14 cellular contexts compared by ENCODE assay signal in genomic region chr5:55036477-55036876, GRCh38. TPM values are rescaled to one million over a fixed set of nuclear protein-coding genes. Genes with fewer than 3 reads are reported as not detected.
A peak's percentile ranks its signal among the peaks of the same experiment; 100 is the strongest.
DNase-seq lines count a peak whose midpoint lies in the region; ATAC-seq, FAIRE-seq and TF ChIP-seq lines count a peak whose summit lies in the region.
"Had no signal": no experiment of that assay in that cellular context is flagged by ENCODE, and none has a peak within 500 bp of the region (broad histone marks: within the 10 kb centered on the region; RNA-seq: fewer than 3 reads in every experiment).

No MANE protein-coding gene starts in this region.

- peak overlapping the region; percentile 84 for H2AFZ ChIP-seq in ACC112 (ENCODE audit: low read length, unreplicated experiment)

- 0 out of 2 replicates have a peak overlapping the region, but pooled peaks have one; percentile 5 for H3K27ac ChIP-seq in ACC112 (ENCODE audit: low read depth, low read length)
- H3K27ac ChIP-seq in CD8-positive, alpha-beta memory T cell (ENCODE audit: low read depth, low read length), result no peak overlapping the region
- H3K27ac ChIP-seq: right atrium auricular region had no signal

- no peak for ATAC-seq in activated CD8-positive, alpha-beta T cell treated with anti-CD3 and anti-CD28 coated beads for 36 hours
- ATAC-seq in Right ventricle myocardium inferior, result no peak

- no peaks in the 10 kb centered on the region for H3K27me3 Mint-ChIP-seq in CD8-positive, alpha-beta memory T cell
- H3K27me3 Mint-ChIP-seq in activated CD8-positive, alpha-beta T cell treated with anti-CD3 and anti-CD28 coated beads for 36 hours, result no peaks in the 10 kb centered on the region
- H3K27me3 Mint-ChIP-seq in immature natural killer cell (ENCODE audit: low read depth in 3 of 3), result peaks cover 0 to 4% (median 0%) of the 10 kb centered on the region in 3 donors

- H3K79me2 ChIP-seq in ACC112 (ENCODE audit: control insufficient read depth, insufficient read depth, low read length, unreplicated experiment), result no peaks in the 10 kb centered on the region

- CTCF ChIA-PET in CD8-positive, alpha-beta memory T cell (lab: Charles Lee), result interaction anchor here (0.8 to 3.1 kb wide), 10 partner anchors 9 to 130 kb away, joined by 3 to 18 read pairs (median 6); partner anchors contain the start of gene GZMK
- CTCF ChIA-PET in activated CD8-positive, alpha-beta T cell treated with anti-CD3 and anti-CD28 coated beads for 36 hours (lab: Charles Lee), result interaction anchor here (0.6 to 3.4 kb wide), 10 partner anchors 9 to 105 kb away, joined by 3 to 34 read pairs (median 4); partner anchors contain the start of gene GZMK

- no peak for DNase-seq in CD8-positive, alpha-beta memory T cell
- no peak for DNase-seq in activated CD8-positive, alpha-beta T cell treated with anti-CD3 and anti-CD28 coated beads for 36 hours
- no peak for DNase-seq in immature natural killer cell
- no peak for DNase-seq in D721Med (ENCODE audit: insufficient read length, low spot score)
- no peak for DNase-seq in COLO668 (lab: John Stamatoyannopoulos, UW; ENCODE audit: unreplicated experiment)
- no peak for DNase-seq in Right ventricle myocardium inferior (ENCODE audit: missing footprints)
- DNase-seq in NCI-H1417 treated with DMSO at 0.1 percent for 48 hours (lab: John Stamatoyannopoulos, UW), result no peak
- DNase-seq: central memory CD4-positive, alpha-beta T cell; MV-4-11; stomach had no signal

- TF ChIP-seq CTCF in activated CD8-positive, alpha-beta T cell treated with anti-CD3 and anti-CD28 coated beads for 36 hours (IDR thresholded peaks at IDR 0.05), result no peak
- TF ChIP-seq CTCF in D721Med (IDR thresholded peaks at IDR 0.05; ENCODE audit: insufficient read depth, missing control alignments), result no peak

- no peaks in the 10 kb centered on the region for H3K27me3 ChIP-seq in ACC112 (ENCODE audit: insufficient read depth, low read length)
- no peaks in the 10 kb centered on the region for H3K27me3 ChIP-seq in CD8-positive, alpha-beta memory T cell (ENCODE audit: insufficient read depth, low read length, poor library complexity, severe bottlenecking)
- H3K27me3 ChIP-seq: right atrium auricular region, stomach had no signal

- H3K27ac Mint-ChIP-seq in CD8-positive, alpha-beta memory T cell, result peak overlapping the region; percentile 88 to 95 (median 92)
- H3K27ac Mint-ChIP-seq in activated CD8-positive, alpha-beta T cell treated with anti-CD3 and anti-CD28 coated beads for 36 hours, result peak overlapping the region; percentile 84
- H3K27ac Mint-ChIP-seq in immature natural killer cell, result peak overlapping the region; percentile 89 to 96 (median 94)

- POLR2A ChIA-PET in CD8-positive, alpha-beta memory T cell (lab: Charles Lee), result interaction anchor here (0.8 to 3.1 kb wide), 7 partner anchors 11 to 78 kb away, joined by 3 to 26 read pairs (median 6); partner anchors contain the start of gene GZMK
- POLR2A ChIA-PET in activated CD8-positive, alpha-beta T cell treated with anti-CD3 and anti-CD28 coated beads for 36 hours (lab: Charles Lee), result interaction anchor here (1.0 to 3.6 kb wide), 3 partner anchors 11 to 25 kb away, joined by 4 to 20 read pairs (median 4); partner anchors contain the start of gene GZMK

- H3K4me3 Mint-ChIP-seq in CD8-positive, alpha-beta memory T cell, result peak overlapping the region in 4 of 7 donors; percentile 34 to 73 (median 66)
- H3K4me3 Mint-ChIP-seq in activated CD8-positive, alpha-beta T cell treated with anti-CD3 and anti-CD28 coated beads for 36 hours, result no peak overlapping the region
- H3K4me3 Mint-ChIP-seq in immature natural killer cell, result peak overlapping the region in 4 of 5 donors; percentile 19 to 78 (median 42)

- no peak overlapping the region for H3K4me3 ChIP-seq in ACC112 (ENCODE audit: low read depth, low read length)
- H3K4me3 ChIP-seq in CD8-positive, alpha-beta memory T cell (ENCODE audit: low read length), result no peak overlapping the region
- H3K4me3 ChIP-seq: right atrium auricular region, stomach had no signal

- H3K36me3 Mint-ChIP-seq in CD8-positive, alpha-beta memory T cell, result peaks cover 24 to 35% (median 30%) of the 10 kb centered on the region in 3 donors
- peaks cover 2% of the 10 kb centered on the region for H3K36me3 Mint-ChIP-seq in activated CD8-positive, alpha-beta T cell treated with anti-CD3 and anti-CD28 coated beads for 36 hours (ENCODE audit: low read depth)
- peaks cover 3 to 26% (median 7%) of the 10 kb centered on the region in 3 donors for H3K36me3 Mint-ChIP-seq in immature natural killer cell

- H3K4me1 Mint-ChIP-seq in CD8-positive, alpha-beta memory T cell, result peaks cover 62 to 75% (median 70%) of the 10 kb centered on the region in 3 donors
- H3K4me1 Mint-ChIP-seq in activated CD8-positive, alpha-beta T cell treated with anti-CD3 and anti-CD28 coated beads for 36 hours (ENCODE audit: low read depth), result peaks cover 39% of the 10 kb centered on the region
- peaks cover 49 to 67% of the 10 kb centered on the region in 2 donors for H3K4me1 Mint-ChIP-seq in immature natural killer cell

- intact Hi-C loops in activated CD8-positive, alpha-beta T cell treated with anti-CD3 and anti-CD28 coated beads for 36 hours (cut with micrococcal nuclease), result loop anchor here (10.0 kb wide), 1 partner anchor 108 kb away; no protein-coding TSS in a partner anchor
- intact Hi-C loops in Right ventricle myocardium inferior (cut with DNase I), result no loop called here

- no peaks in the 10 kb centered on the region for H3K36me3 ChIP-seq in ACC112 (ENCODE audit: insufficient read depth, low read length)
- no peaks in the 10 kb centered on the region for H3K36me3 ChIP-seq in CD8-positive, alpha-beta memory T cell (ENCODE audit: insufficient read depth, low read length)
- H3K36me3 ChIP-seq: right atrium auricular region, stomach had no signal

- H3K4me1 ChIP-seq in ACC112 (ENCODE audit: control insufficient read depth, insufficient read depth, low read length, unreplicated experiment), result peaks cover 13% of the 10 kb centered on the region
- peaks cover 31% of the 10 kb centered on the region for H3K4me1 ChIP-seq in CD8-positive, alpha-beta memory T cell (ENCODE audit: insufficient read depth, low read length)
- H3K4me1 ChIP-seq: stomach had no signal

- FAIRE-seq in D721Med (lab: Jason Lieb, UNC), result no peak

- H3K9me3 Mint-ChIP-seq in CD8-positive, alpha-beta memory T cell, result no peaks in the 10 kb centered on the region
- peaks cover 2% of the 10 kb centered on the region for H3K9me3 Mint-ChIP-seq in activated CD8-positive, alpha-beta T cell treated with anti-CD3 and anti-CD28 coated beads for 36 hours
- no peaks in the 10 kb centered on the region for H3K9me3 Mint-ChIP-seq in immature natural killer cell

- no peaks in the 10 kb centered on the region for H3K9me3 ChIP-seq in CD8-positive, alpha-beta memory T cell (ENCODE audit: low read length)
- H3K9me3 ChIP-seq: right atrium auricular region, stomach had no signal

RNA-seq across cellular contexts. Expression of gene GZMK, which starts 12.4 kb away (rescaled TPM):
- total RNA-seq in CD8-positive, alpha-beta memory T cell, result 10 to 100 TPM; 12.0 to 13.3 TPM
- 880 TPM for polyA plus RNA-seq in CD8-positive, alpha-beta memory T cell
- total RNA-seq in activated CD8-positive, alpha-beta T cell treated with anti-CD3 and anti-CD28 coated beads for 36 hours, result 1 to 10 TPM; 5.2 to 6.2 TPM
- polyA plus RNA-seq in immature natural killer cell, result 100 to 1,000 TPM; 175 to 260 (median 257) TPM
- total RNA-seq in Right ventricle myocardium inferior, result 0.41 TPM
- total RNA-seq: H7, OCI-LY7, stomach had no signal

RNA-seq across cellular contexts. Expression of gene ESM1, which starts 51.1 kb away (rescaled TPM):
- under 1 TPM; 0.20 to 0.37 TPM for total RNA-seq in CD8-positive, alpha-beta memory T cell
- 1.7 TPM for polyA plus RNA-seq in CD8-positive, alpha-beta memory T cell
- under 1 TPM; 0.20 to 0.47 TPM for total RNA-seq in activated CD8-positive, alpha-beta T cell treated with anti-CD3 and anti-CD28 coated beads for 36 hours
- polyA plus RNA-seq in immature natural killer cell, result under 1 TPM in 2 of 3 donors, not detected in 1; 0.74 to 0.96 TPM
- 0.19 TPM for total RNA-seq in Right ventricle myocardium inferior
- total RNA-seq: H7, OCI-LY7, right atrium auricular region had no signal
